ENCODE assay signal across 9 cellular contexts in the genomic region with DNA sequence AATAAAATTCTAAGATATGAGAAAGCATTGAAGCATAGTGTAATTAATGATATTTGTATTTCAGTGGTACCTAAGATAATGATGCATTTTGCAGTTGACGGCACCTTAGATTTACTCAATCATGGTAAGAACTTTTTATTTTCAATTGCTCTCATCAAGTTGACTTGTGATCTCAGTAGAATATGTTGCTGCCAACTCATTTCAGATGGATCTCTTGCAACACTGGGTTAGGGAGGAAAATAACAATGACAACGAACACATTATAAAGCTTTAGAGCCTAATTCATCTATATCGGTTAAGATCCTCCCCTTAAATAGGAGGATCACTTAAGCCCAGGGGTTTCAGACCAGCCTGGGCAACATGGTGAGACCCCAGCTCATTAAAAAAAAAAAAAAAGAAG. TPM values are rescaled to one million over a fixed set of nuclear protein-coding genes. Genes with fewer than 3 reads are reported as not detected.
DNase-seq lines count a peak whose midpoint lies in the region; ATAC-seq and TF ChIP-seq lines count a peak whose summit lies in the region.
"Had no signal": no experiment of that assay in that cellular context is flagged by ENCODE, and none has a peak within 500 bp of the region (broad histone marks: within the 10 kb centered on the region; RNA-seq: fewer than 3 reads in every experiment).

No MANE protein-coding gene starts in this region.

- H4K8ac ChIP-seq in mesenchymal stem cell (ENCODE audit: low read length): no peak overlapping the region

- H3K27me3 ChIP-seq in mammary epithelial cell (ENCODE audit: insufficient read depth, low read length) (no peaks in the 10 kb centered on the region), mesenchymal stem cell (ENCODE audit: control insufficient read depth in 1 of 2, insufficient read depth in 1 of 2, low read length in 2 of 2) (no peaks in the 10 kb centered on the region)

- H3K79me1 ChIP-seq in mesenchymal stem cell (replicated peaks; ENCODE audit: low read length, poor library complexity, severe bottlenecking): no peaks in the 10 kb centered on the region

- H2AFZ ChIP-seq in mammary epithelial cell (ENCODE audit: low read depth, low read length) (no peak overlapping the region), mesenchymal stem cell (ENCODE audit: low read depth, low read length) (no peak overlapping the region)

- H3K4ac ChIP-seq in mesenchymal stem cell (ENCODE audit: low read depth in 1 of 2, low read length in 2 of 2): no peak overlapping the region

- dilution Hi-C loops in mammary epithelial cell (cut with HindIII; ENCODE audit: low sequenced_read_pairs): no loop called here

- no peak overlapping the region for H3K4me3 Mint-ChIP-seq in activated naive CD4-positive, alpha-beta T cell treated with anti-CD3 and anti-CD28 coated beads, Interleukin-2, amount 10 ng/mL, durations not matched to agents 7 days and 5 days
- H3K4me3 Mint-ChIP-seq in type B pancreatic cell: peak overlapping the region; percentile 21
- H3K4me3 Mint-ChIP-seq: WTC11 had no signal

- H3K79me2 ChIP-seq in mammary epithelial cell (ENCODE audit: insufficient read depth, low read length): no peaks in the 10 kb centered on the region

- H3K4me2 ChIP-seq in mammary epithelial cell (ENCODE audit: insufficient read depth, low read depth, low read length) (peak overlapping the region; percentile 6), mesenchymal stem cell (ENCODE audit: low read length, poor library complexity, severe bottlenecking) (no peak overlapping the region)

- no peak overlapping the region for H4K91ac ChIP-seq in mesenchymal stem cell (ENCODE audit: low read length)

- no peak overlapping the region for H3K4me3 ChIP-seq in mammary epithelial cell (replicated peaks in 1 of 3; ENCODE audit: insufficient read depth in 1 of 3, low read depth in 2 of 3, low read length in 3 of 3)
- H3K4me3 ChIP-seq in mesenchymal stem cell (ENCODE audit: insufficient read depth in 1 of 2, low read depth in 1 of 2, low read length in 2 of 2): peak overlapping the region in 1 of 2 experiments; percentile 50

- no peak for TF ChIP-seq CTCF in mammary epithelial cell (conservative IDR thresholded peaks at IDR 0.05 in 1 of 2, IDR thresholded peaks at IDR 0.05 in 1 of 2; ENCODE audit: extremely low read depth in 1 of 2, insufficient read depth in 1 of 2, low read depth in 1 of 2, low read length in 2 of 2)
- TF ChIP-seq CTCF in type B pancreatic cell (conservative IDR thresholded peaks at IDR 0.05): no peak

- no peak overlapping the region for H2BK12ac ChIP-seq in mesenchymal stem cell (ENCODE audit: low read length in 2 of 2)

- H3K36me3 ChIP-seq in mammary epithelial cell (ENCODE audit: insufficient read depth, low read length) (no peaks in the 10 kb centered on the region), mesenchymal stem cell (ENCODE audit: control insufficient read depth in 1 of 2, insufficient read depth in 2 of 2, low read depth in 1 of 2, low read length in 2 of 2) (no peaks in the 10 kb centered on the region)

- H3K4me1 ChIP-seq in mammary epithelial cell (ENCODE audit: insufficient read depth, low read length): peaks cover 42% of the 10 kb centered on the region
- peaks cover 12% of the 10 kb centered on the region for H3K4me1 ChIP-seq in mesenchymal stem cell (ENCODE audit: control insufficient read depth, insufficient read depth, low read depth, low read length)

- H3K14ac ChIP-seq in mesenchymal stem cell (ENCODE audit: low read length in 2 of 2): no peak overlapping the region

- 100% methylated on average over 3 of the region's 3 CpGs for WGBS in mammary epithelial cell (ENCODE audit: low coverage, missing lambda C conversion rate)
- 77% methylated on average over 2 of the region's 3 CpGs for WGBS in mesenchymal stem cell

- CTCF ChIA-PET in activated naive CD4-positive, alpha-beta T cell treated with anti-CD3 and anti-CD28 coated beads, Interleukin-2, amount 10 ng/mL, durations not matched to agents 7 days and 5 days (lab: Charles Lee): interaction anchor here (0.6 to 0.9 kb wide), 2 partner anchors 18 to 46 kb away, joined by 3 read pairs; no protein-coding TSS in a partner anchor
- CTCF ChIA-PET in mammary epithelial cell (lab: Charles Lee; ENCODE audit: low non-redundant PET): no interaction called here

- H2BK15ac ChIP-seq in mesenchymal stem cell (ENCODE audit: low read depth, poor library complexity, severe bottlenecking): no peak overlapping the region

- H3K27ac Mint-ChIP-seq in activated naive CD4-positive, alpha-beta T cell treated with anti-CD3 and anti-CD28 coated beads, Interleukin-2, amount 50 U/mL, for 72 hours: peak overlapping the region; percentile 86 to 96
- no peak overlapping the region for H3K27ac Mint-ChIP-seq in activated naive CD4-positive, alpha-beta T cell treated with anti-CD3 and anti-CD28 coated beads, Interleukin-2, amount 10 ng/mL, durations not matched to agents 7 days and 5 days
- H3K27ac Mint-ChIP-seq in type B pancreatic cell: peak overlapping the region; percentile 83
- H3K27ac Mint-ChIP-seq: WTC11 had no signal

- H2BK120ac ChIP-seq in mesenchymal stem cell (ENCODE audit: low read depth, low read length): no peak overlapping the region

- no peak overlapping the region for H3K18ac ChIP-seq in mesenchymal stem cell (ENCODE audit: low read depth in 1 of 2, low read length in 2 of 2)

- no peak overlapping the region for H2AK5ac ChIP-seq in mesenchymal stem cell (ENCODE audit: low read length, severe bottlenecking)

- in situ Hi-C loops in mammary epithelial cell (cut with MboI; ENCODE audit: low sequenced_read_pairs in 2 of 2): no loop called here

- H3K27ac ChIP-seq in mammary epithelial cell (ENCODE audit: insufficient read depth, low read depth, low read length) (peak overlapping the region; percentile 66), mesenchymal stem cell (ENCODE audit: low read length, poor library complexity, severe bottlenecking) (peak overlapping the region; percentile 82)

- H3K27me3 Mint-ChIP-seq in activated naive CD4-positive, alpha-beta T cell treated with anti-CD3 and anti-CD28 coated beads, Interleukin-2, amount 10 ng/mL, durations not matched to agents 7 days and 5 days: peaks cover 9% of the 10 kb centered on the region
- H3K27me3 Mint-ChIP-seq in type B pancreatic cell: no peaks in the 10 kb centered on the region

- no peak overlapping the region for H3K23ac ChIP-seq in mesenchymal stem cell (ENCODE audit: low read length in 2 of 2)

- no peak for DNase-seq in activated naive CD4-positive, alpha-beta T cell treated with anti-CD3 and anti-CD28 coated beads, Interleukin-2, amount 50 U/mL, for 72 hours (ENCODE audit: low spot score in 2 of 2)
- no peak for DNase-seq in activated naive CD4-positive, alpha-beta T cell treated with anti-CD3 and anti-CD28 coated beads, Interleukin-2, amount 10 ng/mL, durations not matched to agents 7 days and 5 days
- DNase-seq in mammary epithelial cell: no peak
- no peak for DNase-seq in mesenchymal stem cell
- DNase-seq in type B pancreatic cell (ENCODE audit: extremely low spot score, unreplicated experiment): no peak
- DNase-seq in cerebellar cortex (ENCODE audit: low spot score): no peak
- DNase-seq in mucosa of gallbladder (ENCODE audit: low spot score): no peak

- no peak for ATAC-seq in activated naive CD4-positive, alpha-beta T cell treated with anti-CD3 and anti-CD28 coated beads, Interleukin-2, amount 50 U/mL, for 72 hours
- ATAC-seq in HG03045 (IDR thresholded peaks at IDR 0.05; ENCODE audit: unreplicated experiment): no peak
- ATAC-seq: WTC11 had no signal

- intact Hi-C loops in mammary epithelial cell (cut with micrococcal nuclease): no loop called here

- H3K9ac ChIP-seq in mammary epithelial cell (ENCODE audit: insufficient read depth, low read length) (peak overlapping the region; percentile 37), mesenchymal stem cell (ENCODE audit: low read length) (peak overlapping the region; percentile 89)

- H2BK5ac ChIP-seq in mesenchymal stem cell (ENCODE audit: low read depth, low read length, poor library complexity, severe bottlenecking): peak overlapping the region; percentile 47

- H3K9me3 ChIP-seq in mammary epithelial cell (replicated peaks; ENCODE audit: insufficient read depth, low read length) (no peaks in the 10 kb centered on the region), mesenchymal stem cell (ENCODE audit: control insufficient read depth, low read length) (no peaks in the 10 kb centered on the region)

- H3K4me1 Mint-ChIP-seq in activated naive CD4-positive, alpha-beta T cell treated with anti-CD3 and anti-CD28 coated beads, Interleukin-2, amount 10 ng/mL, durations not matched to agents 7 days and 5 days: peaks cover 16% of the 10 kb centered on the region
- H3K4me1 Mint-ChIP-seq in type B pancreatic cell (ENCODE audit: unreplicated experiment): peaks cover 36% of the 10 kb centered on the region

- H4K20me1 ChIP-seq in mammary epithelial cell (ENCODE audit: insufficient read depth, low read length): no peaks in the 10 kb centered on the region

- H3K36me3 Mint-ChIP-seq in activated naive CD4-positive, alpha-beta T cell treated with anti-CD3 and anti-CD28 coated beads, Interleukin-2, amount 50 U/mL, for 72 hours: peaks cover 0 to 5% of the 10 kb centered on the region in 2 donors
- no peaks in the 10 kb centered on the region for H3K36me3 Mint-ChIP-seq in activated naive CD4-positive, alpha-beta T cell treated with anti-CD3 and anti-CD28 coated beads, Interleukin-2, amount 10 ng/mL, durations not matched to agents 7 days and 5 days
- no peaks in the 10 kb centered on the region for H3K36me3 Mint-ChIP-seq in type B pancreatic cell
- H3K36me3 Mint-ChIP-seq: WTC11 had no signal

- TSS peak; percentile 61 for BruUV-seq in mammary epithelial cell (replicated peaks; lab: Mats Ljungman, UMichigan)

- no peaks in the 10 kb centered on the region for H3K9me3 Mint-ChIP-seq in activated naive CD4-positive, alpha-beta T cell treated with anti-CD3 and anti-CD28 coated beads, Interleukin-2, amount 50 U/mL, for 72 hours
- H3K9me3 Mint-ChIP-seq in activated naive CD4-positive, alpha-beta T cell treated with anti-CD3 and anti-CD28 coated beads, Interleukin-2, amount 10 ng/mL, durations not matched to agents 7 days and 5 days: no peaks in the 10 kb centered on the region
- no peaks in the 10 kb centered on the region for H3K9me3 Mint-ChIP-seq in type B pancreatic cell

RNA-seq across cellular contexts. Expression of gene TBC1D22B, which starts 18.1 kb away (rescaled TPM):
- 10 to 100 TPM; 15.6 to 19.4 TPM for total RNA-seq in activated naive CD4-positive, alpha-beta T cell treated with anti-CD3 and anti-CD28 coated beads, Interleukin-2, amount 50 U/mL, for 72 hours
- total RNA-seq in mammary epithelial cell (10 to 100 TPM in 1 of 2 donors, 1 to 10 TPM in 1; 9.3 to 10.4 TPM), type B pancreatic cell (ENCODE audit: low replicate concordance) (13.6 and 14.1 TPM in 2 replicates), mucosa of gallbladder (15.3 TPM)
- polyA plus RNA-seq in mammary epithelial cell: 5.7 TPM
- polyA minus RNA-seq in mammary epithelial cell: 8.7 TPM
- polyA plus RNA-seq in mesenchymal stem cell (2013, experiment 1 of 2): 7.1 TPM
- 7.1 TPM for polyA plus RNA-seq in mesenchymal stem cell (2013, experiment 2 of 2)

RNA-seq across cellular contexts. Expression of gene TMEM217, which starts 18.4 kb away (rescaled TPM):
- total RNA-seq in activated naive CD4-positive, alpha-beta T cell treated with anti-CD3 and anti-CD28 coated beads, Interleukin-2, amount 50 U/mL, for 72 hours: 1 to 10 TPM; 2.0 to 9.6 TPM
- total RNA-seq in mammary epithelial cell (1 to 10 TPM; 1.7 to 4.2 TPM), type B pancreatic cell (ENCODE audit: low replicate concordance) (1.1 and 1.3 TPM in 2 replicates), mucosa of gallbladder (0.55 TPM)
- 1.1 TPM for polyA plus RNA-seq in mammary epithelial cell
- 5.6 TPM for polyA minus RNA-seq in mammary epithelial cell
- polyA plus RNA-seq in mesenchymal stem cell (2013, experiment 1 of 2): 2.0 TPM
- polyA plus RNA-seq in mesenchymal stem cell (2013, experiment 2 of 2): 2.5 TPM
